In the genomic region with DNA sequence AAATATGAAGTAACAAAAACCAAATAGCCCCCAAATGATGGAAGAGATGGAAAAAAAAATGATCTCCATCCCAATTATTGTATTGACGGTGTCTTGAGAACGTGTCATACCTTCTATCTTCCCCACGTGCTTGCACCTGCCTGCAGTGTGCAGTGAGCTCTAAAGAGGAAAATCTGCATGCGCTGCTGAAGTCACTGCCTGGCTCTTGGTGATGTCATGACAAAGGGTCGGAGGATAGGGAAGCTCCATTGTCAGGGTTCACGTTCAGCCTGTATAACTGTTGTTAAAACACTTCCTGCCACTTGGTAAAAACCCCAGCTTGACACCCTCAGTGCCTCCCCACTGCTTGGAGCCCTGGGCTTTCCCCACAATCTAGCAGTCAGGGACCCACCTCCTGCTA, we compare ENCODE assay signal across 36 cellular contexts.
"Had no signal": no experiment of that assay in that cellular context is flagged by ENCODE, and none has a peak within 500 bp of the region (broad histone marks: within the 10 kb centered on the region; RNA-seq: fewer than 3 reads in every experiment).

No MANE protein-coding gene starts in this region.

- H3K9me3 ChIP-seq: ascending aorta had no signal

- H3K27me3 ChIP-seq: ascending aorta, cardiac muscle cell had no signal

- H3K4me1 Mint-ChIP-seq: activated B cell treated with CpG ODN at 0.5 μM for 24 hours; activated CD4-positive, alpha-beta memory T cell treated with anti-CD3 and anti-CD28 coated beads, Interleukin-2, amount 10 ng/mL, durations not matched to agents 7 days and 5 days; activated CD4-positive, alpha-beta T cell treated with anti-CD3 and anti-CD28 coated beads, Interleukin-2, amount 10 ng/mL, durations not matched to agents 24 days and 14 days; activated CD8-positive, alpha-beta memory T cell treated with anti-CD3 and anti-CD28 coated beads, Interleukin-2, amount 10 ng/mL, durations not matched to agents 7 days and 5 days; activated naive CD4-positive, alpha-beta T cell treated with anti-CD3 and anti-CD28 coated beads, Interleukin-2, amount 10 ng/mL, durations not matched to agents 7 days and 5 days; activated naive CD4-positive, alpha-beta T cell treated with anti-CD3 and anti-CD28 coated beads, Interleukin-2, amount 50 U/mL, for 24 hours; activated naive CD8-positive, alpha-beta T cell treated with anti-CD3 and anti-CD28 coated beads, Interleukin-2, amount 10 ng/mL, durations not matched to agents 7 days and 5 days; activated naive CD8-positive, alpha-beta T cell treated with anti-CD3 and anti-CD28 coated beads, Interleukin-2, amount 50 U/mL, for 24 hours had no signal

- H3K27ac Mint-ChIP-seq: activated B cell treated with CpG ODN at 0.5 μM for 24 hours; activated CD4-positive, alpha-beta memory T cell treated with anti-CD3 and anti-CD28 coated beads, Interleukin-2, amount 10 ng/mL, durations not matched to agents 7 days and 5 days; activated CD4-positive, alpha-beta T cell treated with anti-CD3 and anti-CD28 coated beads, Interleukin-2, amount 10 ng/mL, durations not matched to agents 24 days and 14 days; activated CD8-positive, alpha-beta memory T cell treated with anti-CD3 and anti-CD28 coated beads, Interleukin-2, amount 10 ng/mL, durations not matched to agents 7 days and 5 days; activated CD8-positive, alpha-beta T cell treated with anti-CD3 and anti-CD28 coated beads, Interleukin-2, amount 10 ng/mL, durations not matched to agents 7 days and 5 days; activated naive CD4-positive, alpha-beta T cell treated with anti-CD3 and anti-CD28 coated beads, Interleukin-2, amount 10 ng/mL, durations not matched to agents 7 days and 5 days; activated naive CD4-positive, alpha-beta T cell treated with anti-CD3 and anti-CD28 coated beads, Interleukin-2, amount 50 U/mL, for 24 hours; activated naive CD8-positive, alpha-beta T cell; activated naive CD8-positive, alpha-beta T cell treated with anti-CD3 and anti-CD28 coated beads, Interleukin-2, amount 10 ng/mL, durations not matched to agents 7 days and 5 days; activated naive CD8-positive, alpha-beta T cell treated with anti-CD3 and anti-CD28 coated beads, Interleukin-2, amount 50 U/mL, for 24 hours; activated T-cell treated with anti-CD3 and anti-CD28 coated beads, Interleukin-2, amount 50 U/mL, for 24 hours; activated T-helper 2 cell treated with anti-CD3 and anti-CD28 coated beads, Interferon-gamma antibody, Interleukin-2, Interleukin-4, amounts not matched to agents 10 μg/mL and 5 μg/mL and 100 μg/mL, durations not matched to agents 14 hours and 24 hours and 36 hours; brain; T-helper 1 cell treated with Interleukin-12 subunit alpha and Interleukin-12 subunit beta and Interleukin-4 antibody, amounts not matched to agents 30 μg/mL and 1 μg/mL, for 36 hours; T-helper 2 cell treated with Interferon-gamma antibody and Interleukin-4, amounts not matched to agents 5 μg/mL and 100 μg/mL, for 36 hours had no signal

- DNase-seq: activated B cell treated with CpG ODN at 0.5 μM for 24 hours; activated CD4-positive, alpha-beta memory T cell treated with anti-CD3 and anti-CD28 coated beads, Interleukin-2, amount 10 ng/mL, durations not matched to agents 7 days and 5 days; activated CD4-positive, alpha-beta T cell treated with anti-CD3 and anti-CD28 coated beads for 4 hours; activated CD4-positive, alpha-beta T cell treated with anti-CD3 and anti-CD28 coated beads, Interleukin-2, amount 10 ng/mL, durations not matched to agents 24 days and 14 days; activated CD4-positive, alpha-beta T cell treated with anti-CD3 and anti-CD28 coated beads, Interleukin-2, amount 50 U/mL, for 1 hour; activated CD4-positive, alpha-beta T cell treated with anti-CD3 and anti-CD28 coated beads, Interleukin-2, amount 50 U/mL, for 4 hours; activated CD4-positive, CD25-positive, alpha-beta regulatory T cell treated with anti-CD3 and anti-CD28 coated beads, Interleukin-2, amount 50 U/mL, for 72 hours; activated CD8-positive, alpha-beta memory T cell treated with anti-CD3 and anti-CD28 coated beads for 24 hours; activated CD8-positive, alpha-beta memory T cell treated with anti-CD3 and anti-CD28 coated beads, Interleukin-2, amount 10 ng/mL, durations not matched to agents 7 days and 5 days; activated CD8-positive, alpha-beta memory T cell treated with anti-CD3 and anti-CD28 coated beads, Interleukin-2, amount 50 U/mL, for 48 hours; activated CD8-positive, alpha-beta T cell treated with anti-CD3 and anti-CD28 coated beads, Interleukin-2, amount 10 ng/mL, durations not matched to agents 7 days and 5 days; activated effector memory CD4-positive, alpha-beta T cell treated with Interleukin-2 at 50 U/mL for 16 hours; activated gamma-delta T cell; activated naive CD4-positive, alpha-beta T cell treated with anti-CD3 and anti-CD28 coated beads, Interleukin-2, amount 10 ng/mL, durations not matched to agents 7 days and 5 days; activated naive CD4-positive, alpha-beta T cell treated with Interleukin-2 at 50 U/mL for 16 hours; activated naive CD8-positive, alpha-beta T cell treated with anti-CD3 and anti-CD28 coated beads, Interleukin-2, amount 10 ng/mL, durations not matched to agents 7 days and 5 days; activated naive CD8-positive, alpha-beta T cell treated with anti-CD3 and anti-CD28 coated beads, Interleukin-2, amount 50 U/mL, for 24 hours; activated T-cell treated with anti-CD3 and anti-CD28 coated beads, Interleukin-2, amount 50 U/mL, for 24 hours; activated T-cell treated with anti-CD3 and anti-CD28 coated beads, Interleukin-2, amount 50 U/mL, for 48 hours; amygdala; anterior cingulate cortex; central memory CD4-positive, alpha-beta T cell; T-helper 1 cell; T-helper 2 cell; T-helper 9 cell had no signal

- H3K27ac ChIP-seq: ascending aorta, cardiac muscle cell, VCaP had no signal

- H3K4me1 ChIP-seq: ascending aorta had no signal

- H3K27me3 Mint-ChIP-seq: activated B cell treated with CpG ODN at 0.5 μM for 24 hours; activated CD4-positive, alpha-beta memory T cell treated with anti-CD3 and anti-CD28 coated beads, Interleukin-2, amount 10 ng/mL, durations not matched to agents 7 days and 5 days; activated CD4-positive, alpha-beta T cell treated with anti-CD3 and anti-CD28 coated beads, Interleukin-2, amount 10 ng/mL, durations not matched to agents 24 days and 14 days; activated CD8-positive, alpha-beta memory T cell treated with anti-CD3 and anti-CD28 coated beads, Interleukin-2, amount 10 ng/mL, durations not matched to agents 7 days and 5 days; activated naive CD4-positive, alpha-beta T cell treated with anti-CD3 and anti-CD28 coated beads, Interleukin-2, amount 10 ng/mL, durations not matched to agents 7 days and 5 days; activated naive CD4-positive, alpha-beta T cell treated with anti-CD3 and anti-CD28 coated beads, Interleukin-2, amount 50 U/mL, for 24 hours; activated naive CD8-positive, alpha-beta T cell treated with anti-CD3 and anti-CD28 coated beads, Interleukin-2, amount 10 ng/mL, durations not matched to agents 7 days and 5 days had no signal

- H3K36me3 ChIP-seq: ascending aorta, cardiac muscle cell had no signal

- H3K9me3 Mint-ChIP-seq: activated B cell treated with CpG ODN at 0.5 μM for 24 hours; activated CD4-positive, alpha-beta memory T cell treated with anti-CD3 and anti-CD28 coated beads, Interleukin-2, amount 10 ng/mL, durations not matched to agents 7 days and 5 days; activated CD4-positive, alpha-beta T cell treated with anti-CD3 and anti-CD28 coated beads, Interleukin-2, amount 10 ng/mL, durations not matched to agents 24 days and 14 days; activated naive CD4-positive, alpha-beta T cell treated with anti-CD3 and anti-CD28 coated beads, Interleukin-2, amount 10 ng/mL, durations not matched to agents 7 days and 5 days; activated naive CD8-positive, alpha-beta T cell treated with anti-CD3 and anti-CD28 coated beads, Interleukin-2, amount 10 ng/mL, durations not matched to agents 7 days and 5 days; activated naive CD8-positive, alpha-beta T cell treated with anti-CD3 and anti-CD28 coated beads, Interleukin-2, amount 50 U/mL, for 24 hours; activated T-cell treated with anti-CD3 and anti-CD28 coated beads, Interleukin-2, amount 50 U/mL, for 24 hours; activated T-helper 2 cell treated with anti-CD3 and anti-CD28 coated beads, Interferon-gamma antibody, Interleukin-2, Interleukin-4, amounts not matched to agents 10 μg/mL and 5 μg/mL and 100 μg/mL, durations not matched to agents 14 hours and 24 hours and 36 hours; brain; T-helper 1 cell treated with Interleukin-12 subunit alpha and Interleukin-12 subunit beta and Interleukin-4 antibody, amounts not matched to agents 30 μg/mL and 1 μg/mL, for 36 hours; T-helper 2 cell treated with Interferon-gamma antibody and Interleukin-4, amounts not matched to agents 5 μg/mL and 100 μg/mL, for 36 hours had no signal

- ATAC-seq: activated CD8-positive, alpha-beta memory T cell treated with anti-CD3 and anti-CD28 coated beads, Interleukin-2, amount 10 ng/mL, durations not matched to agents 7 days and 5 days; activated CD8-positive, alpha-beta T cell treated with anti-CD3 and anti-CD28 coated beads, Interleukin-2, amount 10 ng/mL, durations not matched to agents 7 days and 5 days; activated naive CD8-positive, alpha-beta T cell treated with anti-CD3 and anti-CD28 coated beads, Interleukin-2, amount 50 U/mL, for 24 hours had no signal

- H3K4me3 ChIP-seq: ascending aorta, cardiac muscle cell had no signal

- FAIRE-seq: bronchial epithelial cell, TTC549 had no signal

- H3K36me3 Mint-ChIP-seq: activated CD8-positive, alpha-beta memory T cell treated with anti-CD3 and anti-CD28 coated beads, Interleukin-2, amount 10 ng/mL, durations not matched to agents 7 days and 5 days; activated naive CD4-positive, alpha-beta T cell treated with anti-CD3 and anti-CD28 coated beads, Interleukin-2, amount 10 ng/mL, durations not matched to agents 7 days and 5 days; activated naive CD4-positive, alpha-beta T cell treated with anti-CD3 and anti-CD28 coated beads, Interleukin-2, amount 50 U/mL, for 24 hours; activated naive CD8-positive, alpha-beta T cell; activated naive CD8-positive, alpha-beta T cell treated with anti-CD3 and anti-CD28 coated beads, Interleukin-2, amount 10 ng/mL, durations not matched to agents 7 days and 5 days; brain had no signal

- H3K4me3 Mint-ChIP-seq: activated B cell treated with CpG ODN at 0.5 μM for 24 hours; activated CD4-positive, alpha-beta memory T cell treated with anti-CD3 and anti-CD28 coated beads, Interleukin-2, amount 10 ng/mL, durations not matched to agents 7 days and 5 days; activated CD4-positive, alpha-beta T cell treated with anti-CD3 and anti-CD28 coated beads, Interleukin-2, amount 10 ng/mL, durations not matched to agents 24 days and 14 days; activated CD8-positive, alpha-beta memory T cell treated with anti-CD3 and anti-CD28 coated beads, Interleukin-2, amount 10 ng/mL, durations not matched to agents 7 days and 5 days; activated CD8-positive, alpha-beta T cell treated with anti-CD3 and anti-CD28 coated beads, Interleukin-2, amount 10 ng/mL, durations not matched to agents 7 days and 5 days; activated naive CD4-positive, alpha-beta T cell treated with anti-CD3 and anti-CD28 coated beads, Interleukin-2, amount 10 ng/mL, durations not matched to agents 7 days and 5 days; activated naive CD4-positive, alpha-beta T cell treated with anti-CD3 and anti-CD28 coated beads, Interleukin-2, amount 50 U/mL, for 24 hours; activated naive CD8-positive, alpha-beta T cell; activated naive CD8-positive, alpha-beta T cell treated with anti-CD3 and anti-CD28 coated beads, Interleukin-2, amount 10 ng/mL, durations not matched to agents 7 days and 5 days; activated naive CD8-positive, alpha-beta T cell treated with anti-CD3 and anti-CD28 coated beads, Interleukin-2, amount 50 U/mL, for 24 hours; activated T-cell treated with anti-CD3 and anti-CD28 coated beads, Interleukin-2, amount 50 U/mL, for 24 hours; brain; T-helper 1 cell treated with Interleukin-12 subunit alpha and Interleukin-12 subunit beta and Interleukin-4 antibody, amounts not matched to agents 30 μg/mL and 1 μg/mL, for 36 hours; T-helper 2 cell treated with Interferon-gamma antibody and Interleukin-4, amounts not matched to agents 5 μg/mL and 100 μg/mL, for 36 hours had no signal
